ENCODE assay signal across 26 cellular contexts in genomic region chr15:71312194-71312708, GRCh38.
"Had no signal": no experiment of that assay in that cellular context is flagged by ENCODE, and none has a peak within 500 bp of the region (broad histone marks: within the 10 kb centered on the region; RNA-seq: fewer than 3 reads in every experiment).

No MANE protein-coding gene starts in this region.

- H3K27me3 Mint-ChIP-seq: activated CD4-positive, alpha-beta memory T cell treated with anti-CD3 and anti-CD28 coated beads, Interleukin-2, amount 10 ng/mL, durations not matched to agents 7 days and 5 days; activated CD4-positive, alpha-beta T cell treated with anti-CD3 and anti-CD28 coated beads, Interleukin-2, amount 10 ng/mL, durations not matched to agents 7 days and 5 days; activated naive CD8-positive, alpha-beta T cell had no signal

- H3K4me1 Mint-ChIP-seq: activated CD4-positive, alpha-beta memory T cell treated with anti-CD3 and anti-CD28 coated beads, Interleukin-2, amount 10 ng/mL, durations not matched to agents 7 days and 5 days; activated CD4-positive, alpha-beta T cell treated with anti-CD3 and anti-CD28 coated beads, Interleukin-2, amount 10 ng/mL, durations not matched to agents 7 days and 5 days had no signal

- H3K4me3 Mint-ChIP-seq: activated CD4-positive, alpha-beta memory T cell treated with anti-CD3 and anti-CD28 coated beads, Interleukin-2, amount 10 ng/mL, durations not matched to agents 7 days and 5 days; activated CD4-positive, alpha-beta T cell treated with anti-CD3 and anti-CD28 coated beads, Interleukin-2, amount 10 ng/mL, durations not matched to agents 7 days and 5 days; activated naive CD8-positive, alpha-beta T cell; activated T-cell treated with anti-CD3 and anti-CD28 coated beads, Interleukin-2, amount 50 U/mL, for 24 hours; activated T-cell treated with anti-CD3 and anti-CD28 coated beads, Interleukin-2, amount 50 U/mL, for 72 hours; brain; WTC11 had no signal

- H3K4me3 ChIP-seq: ascending aorta, breast epithelium, cardiac muscle cell, colonic mucosa had no signal

- H3K27me3 ChIP-seq: ascending aorta, breast epithelium, cardiac muscle cell, colonic mucosa had no signal

- H3K27ac ChIP-seq: ascending aorta, breast epithelium, cardiac muscle cell, colonic mucosa, epithelial cell of prostate had no signal

- H3K9me3 ChIP-seq: ascending aorta, breast epithelium, colonic mucosa had no signal

- H3K36me3 ChIP-seq: ascending aorta, breast epithelium, cardiac muscle cell, colonic mucosa had no signal

- H3K4me1 ChIP-seq: breast epithelium, colonic mucosa had no signal

- ATAC-seq: activated T-cell treated with anti-CD3 and anti-CD28 coated beads, Interleukin-2, amount 50 U/mL, for 72 hours; WTC11 had no signal

- H3K36me3 Mint-ChIP-seq: activated naive CD8-positive, alpha-beta T cell had no signal

- DNase-seq: activated CD4-positive, alpha-beta memory T cell treated with anti-CD3 and anti-CD28 coated beads, Interleukin-2, amount 10 ng/mL, durations not matched to agents 7 days and 5 days; activated CD4-positive, alpha-beta T cell treated with anti-CD3 and anti-CD28 coated beads for 1 hour; activated CD4-positive, alpha-beta T cell treated with anti-CD3 and anti-CD28 coated beads for 4 hours; activated CD4-positive, alpha-beta T cell treated with anti-CD3 and anti-CD28 coated beads, Interleukin-2, amount 10 ng/mL, durations not matched to agents 7 days and 5 days; activated CD4-positive, alpha-beta T cell treated with anti-CD3 and anti-CD28 coated beads, Interleukin-2, amount 50 U/mL, for 4 hours; activated CD8-positive, alpha-beta memory T cell treated with anti-CD3 and anti-CD28 coated beads, Interleukin-2, amount 50 U/mL, for 48 hours; activated gamma-delta T cell; activated naive CD4-positive, alpha-beta T cell treated with anti-CD3 and anti-CD28 coated beads, Interleukin-2, amount 50 U/mL, for 16 hours; activated naive CD4-positive, alpha-beta T cell treated with Interleukin-2 at 50 U/mL for 16 hours; activated T-cell treated with anti-CD3 and anti-CD28 coated beads for 4 hours; activated T-cell treated with anti-CD3 and anti-CD28 coated beads, Interleukin-2, amount 50 U/mL, for 24 hours; activated T-cell treated with anti-CD3 and anti-CD28 coated beads, Interleukin-2, amount 50 U/mL, for 72 hours; central memory CD4-positive, alpha-beta T cell; cerebellar nuclear complex; colonic mucosa; effector CD8-positive, alpha-beta T cell; head of caudate nucleus; hippocampal formation; T-helper 2 cell had no signal

- H3K27ac Mint-ChIP-seq: activated CD4-positive, alpha-beta memory T cell treated with anti-CD3 and anti-CD28 coated beads, Interleukin-2, amount 10 ng/mL, durations not matched to agents 7 days and 5 days; activated CD4-positive, alpha-beta T cell treated with anti-CD3 and anti-CD28 coated beads, Interleukin-2, amount 10 ng/mL, durations not matched to agents 7 days and 5 days; activated naive CD8-positive, alpha-beta T cell; activated T-cell treated with anti-CD3 and anti-CD28 coated beads, Interleukin-2, amount 50 U/mL, for 24 hours; activated T-cell treated with anti-CD3 and anti-CD28 coated beads, Interleukin-2, amount 50 U/mL, for 72 hours; brain; WTC11 had no signal
